22 cellular contexts compared by ENCODE assay signal in the genomic region with DNA sequence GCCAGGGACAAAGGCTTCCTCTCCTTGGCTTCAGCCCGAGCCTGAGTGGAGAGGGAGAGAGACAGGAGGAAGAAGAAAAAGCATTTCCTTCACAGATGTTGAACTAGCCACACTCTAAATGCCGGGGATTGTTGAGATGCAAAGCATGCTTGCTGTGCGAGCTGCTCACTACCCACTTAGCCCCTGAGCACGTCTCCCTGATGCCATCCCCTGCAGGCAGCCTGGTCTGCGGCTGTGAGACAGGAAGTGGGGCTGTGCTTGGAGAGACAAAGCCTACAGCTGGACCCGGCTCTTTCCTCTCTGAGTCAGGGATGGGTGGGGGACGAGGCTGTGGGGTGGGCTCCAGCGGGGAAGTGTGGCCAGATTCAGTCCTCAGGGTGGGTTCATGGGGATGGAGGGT. TPM values are rescaled to one million over a fixed set of nuclear protein-coding genes. Genes with fewer than 3 reads are reported as not detected.
DNase-seq lines count a peak whose midpoint lies in the region; ATAC-seq, FAIRE-seq and TF ChIP-seq lines count a peak whose summit lies in the region.
"Had no signal": no experiment of that assay in that cellular context is flagged by ENCODE, and none has a peak within 500 bp of the region (broad histone marks: within the 10 kb centered on the region; RNA-seq: fewer than 3 reads in every experiment).

No MANE protein-coding gene starts in this region.

- H3K9me3 ChIP-seq in mesodermal cell (ENCODE audit: control insufficient read depth, low read length), result no peaks in the 10 kb centered on the region
- H3K9me3 ChIP-seq: HAP-1, upper lobe of left lung had no signal

- no peaks in the 10 kb centered on the region for H3K36me3 Mint-ChIP-seq in WTC11

- H3K27me3 Mint-ChIP-seq in WTC11 (ENCODE audit: low read depth), result peaks cover 6% of the 10 kb centered on the region

- no peak overlapping the region for H3K27ac Mint-ChIP-seq in WTC11
- H3K27ac Mint-ChIP-seq: CD4-positive, alpha-beta memory T cell had no signal

- WGBS in mesodermal cell (ENCODE audit: insufficient coverage in 2 of 2), 2 experiments, result 30 to 37% methylated on average over 3 to 6 of the region's 8 CpGs

- peak; percentile 87 for FAIRE-seq in HTR-8/SVneo (lab: Jason Lieb, UNC)

- H3K4me3 ChIP-seq in BJ (ENCODE audit: low read depth, low read length) (no peak overlapping the region), mesodermal cell (ENCODE audit: extremely low read depth, insufficient read depth, low read length, poor library complexity, severe bottlenecking) (no peak overlapping the region)
- H3K4me3 ChIP-seq: dorsolateral prefrontal cortex, HAP-1, upper lobe of left lung had no signal

- POLR2A ChIA-PET in BJ (lab: Charles Lee), result no interaction called here
- POLR2A ChIA-PET in WTC11 (lab: Charles Lee), result no interaction called here

- H3K4me3 Mint-ChIP-seq in WTC11, result no peak overlapping the region
- H3K4me3 Mint-ChIP-seq: CD4-positive, alpha-beta memory T cell had no signal

- 0 out of 2 replicates have a peak, but pooled peaks have one; percentile 6 for TF ChIP-seq CTCF in BJ (IDR thresholded peaks at IDR 0.05; ENCODE audit: insufficient read depth, low read depth, low read length)
- no peak for TF ChIP-seq CTCF in WTC11 (IDR thresholded peaks at IDR 0.05)

- H3K4me1 Mint-ChIP-seq in WTC11, result peaks cover 22% of the 10 kb centered on the region
- H3K4me1 Mint-ChIP-seq: CD4-positive, alpha-beta memory T cell had no signal

- DNase-seq in BJ (ENCODE audit: low read depth) (peak; percentile 58), HTR-8/SVneo (ENCODE audit: insufficient read length, low spot score) (peak; percentile 64), WTC11 (ENCODE audit: low spot score) (no peak), DMS114 treated with DMSO at 0.1 percent for 48 hours (lab: John Stamatoyannopoulos, UW; ENCODE audit: unreplicated experiment) (no peak)
- no peak for DNase-seq in activated effector memory CD4-positive, alpha-beta T cell treated with anti-CD3 and anti-CD28 coated beads, Interleukin-2, amount 50 U/mL, for 16 hours
- DNase-seq: activated CD4-positive, alpha-beta T cell treated with anti-CD3 and anti-CD28 coated beads for 1 hour; activated T-cell treated with anti-CD3 and anti-CD28 coated beads, Interleukin-2, amount 50 U/mL, for 48 hours; anterior cingulate cortex; CD4-positive, alpha-beta memory T cell; dorsolateral prefrontal cortex; midbrain; MM.1S; NCI-H2227 treated with DMSO at 0.1 percent for 48 hours; OCI-M1; stimulated activated CD4-positive, alpha-beta T cell treated with anti-CD3 and anti-CD28 coated beads, Interleukin-1b, Interleukin-23, amount 100 ng/mL, for 48 hours; T-helper 1 cell; upper lobe of left lung had no signal

- peak; percentile 63 for ATAC-seq in WTC11
- ATAC-seq in GM18861 (IDR thresholded peaks at IDR 0.05; ENCODE audit: unreplicated experiment), result no peak
- no peak for ATAC-seq in GM19467 (IDR thresholded peaks at IDR 0.05; ENCODE audit: unreplicated experiment)

- peaks cover 38% of the 10 kb centered on the region for H3K4me1 ChIP-seq in mesodermal cell (ENCODE audit: control insufficient read depth, insufficient read depth, low read length, poor library complexity, severe bottlenecking)
- H3K4me1 ChIP-seq: HAP-1, upper lobe of left lung had no signal

- no peaks in the 10 kb centered on the region for H3K36me3 ChIP-seq in BJ (ENCODE audit: control insufficient read depth, insufficient read depth, low read length)
- H3K36me3 ChIP-seq in mesodermal cell (ENCODE audit: control insufficient read depth, insufficient read depth, low read length), result no peaks in the 10 kb centered on the region
- H3K36me3 ChIP-seq: HAP-1, upper lobe of left lung had no signal

- peak overlapping the region; percentile 1 for H3K27ac ChIP-seq in mesodermal cell (ENCODE audit: low read depth, low read length, severe bottlenecking)
- H3K27ac ChIP-seq: dorsolateral prefrontal cortex, HL-60, upper lobe of left lung had no signal

- no peaks in the 10 kb centered on the region for H3K9me3 Mint-ChIP-seq in WTC11
- H3K9me3 Mint-ChIP-seq: CD4-positive, alpha-beta memory T cell had no signal

- CTCF ChIA-PET in BJ (lab: Yijun Ruan, JAX) (interaction anchor here (0.6 to 3.8 kb wide), 4 partner anchors 11 to 399 kb away, joined by 3 to 16 read pairs (median 9); no protein-coding TSS in a partner anchor), WTC11 (lab: Charles Lee) (interaction anchor here (1.0 to 1.8 kb wide), 3 partner anchors 9 to 77 kb away, joined by 3 to 14 read pairs (median 8); no protein-coding TSS in a partner anchor)

- peaks cover 6% of the 10 kb centered on the region for H3K27me3 ChIP-seq in BJ (ENCODE audit: control insufficient read depth, insufficient read depth, low read length)
- H3K27me3 ChIP-seq: upper lobe of left lung had no signal

TF ChIP-seq in WTC11, 78 proteins besides CTCF, POLR2A, EP300 and RAD21 (continues in another document):
- TF ChIP-seq, protein P1, sequence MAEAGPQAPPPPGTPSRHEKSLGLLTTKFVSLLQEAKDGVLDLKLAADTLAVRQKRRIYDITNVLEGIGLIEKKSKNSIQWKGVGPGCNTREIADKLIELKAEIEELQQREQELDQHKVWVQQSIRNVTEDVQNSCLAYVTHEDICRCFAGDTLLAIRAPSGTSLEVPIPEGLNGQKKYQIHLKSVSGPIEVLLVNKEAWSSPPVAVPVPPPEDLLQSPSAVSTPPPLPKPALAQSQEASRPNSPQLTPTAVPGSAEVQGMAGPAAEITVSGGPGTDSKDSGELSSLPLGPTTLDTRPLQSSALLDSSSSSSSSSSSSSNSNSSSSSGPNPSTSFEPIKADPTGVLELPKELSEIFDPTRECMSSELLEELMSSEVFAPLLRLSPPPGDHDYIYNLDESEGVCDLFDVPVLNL (CRISPR knock-in tag; IDR thresholded peaks at IDR 0.05; ENCODE audit: borderline replicate concordance, low read depth), result no peak
- TF ChIP-seq NR1H2 (CRISPR knock-in tag; IDR thresholded peaks at IDR 0.05) (no peak), OVOL2 (CRISPR knock-in tag; IDR thresholded peaks at IDR 0.05; ENCODE audit: borderline replicate concordance) (no peak), SOX15 (CRISPR knock-in tag; IDR thresholded peaks at IDR 0.05) (no peak), MYBL2 (CRISPR knock-in tag; IDR thresholded peaks at IDR 0.05) (no peak), FOXP1 (CRISPR knock-in tag; IDR thresholded peaks at IDR 0.05; ENCODE audit: borderline replicate concordance) (no peak)
- TF ChIP-seq, protein P2, sequence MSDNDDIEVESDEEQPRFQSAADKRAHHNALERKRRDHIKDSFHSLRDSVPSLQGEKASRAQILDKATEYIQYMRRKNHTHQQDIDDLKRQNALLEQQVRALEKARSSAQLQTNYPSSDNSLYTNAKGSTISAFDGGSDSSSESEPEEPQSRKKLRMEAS (CRISPR knock-in tag; IDR thresholded peaks at IDR 0.05), result no peak
- TF ChIP-seq, protein P3, sequence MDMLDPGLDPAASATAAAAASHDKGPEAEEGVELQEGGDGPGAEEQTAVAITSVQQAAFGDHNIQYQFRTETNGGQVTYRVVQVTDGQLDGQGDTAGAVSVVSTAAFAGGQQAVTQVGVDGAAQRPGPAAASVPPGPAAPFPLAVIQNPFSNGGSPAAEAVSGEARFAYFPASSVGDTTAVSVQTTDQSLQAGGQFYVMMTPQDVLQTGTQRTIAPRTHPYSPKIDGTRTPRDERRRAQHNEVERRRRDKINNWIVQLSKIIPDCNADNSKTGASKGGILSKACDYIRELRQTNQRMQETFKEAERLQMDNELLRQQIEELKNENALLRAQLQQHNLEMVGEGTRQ (CRISPR knock-in tag; IDR thresholded peaks at IDR 0.05), result no peak
- TF ChIP-seq, protein P4, sequence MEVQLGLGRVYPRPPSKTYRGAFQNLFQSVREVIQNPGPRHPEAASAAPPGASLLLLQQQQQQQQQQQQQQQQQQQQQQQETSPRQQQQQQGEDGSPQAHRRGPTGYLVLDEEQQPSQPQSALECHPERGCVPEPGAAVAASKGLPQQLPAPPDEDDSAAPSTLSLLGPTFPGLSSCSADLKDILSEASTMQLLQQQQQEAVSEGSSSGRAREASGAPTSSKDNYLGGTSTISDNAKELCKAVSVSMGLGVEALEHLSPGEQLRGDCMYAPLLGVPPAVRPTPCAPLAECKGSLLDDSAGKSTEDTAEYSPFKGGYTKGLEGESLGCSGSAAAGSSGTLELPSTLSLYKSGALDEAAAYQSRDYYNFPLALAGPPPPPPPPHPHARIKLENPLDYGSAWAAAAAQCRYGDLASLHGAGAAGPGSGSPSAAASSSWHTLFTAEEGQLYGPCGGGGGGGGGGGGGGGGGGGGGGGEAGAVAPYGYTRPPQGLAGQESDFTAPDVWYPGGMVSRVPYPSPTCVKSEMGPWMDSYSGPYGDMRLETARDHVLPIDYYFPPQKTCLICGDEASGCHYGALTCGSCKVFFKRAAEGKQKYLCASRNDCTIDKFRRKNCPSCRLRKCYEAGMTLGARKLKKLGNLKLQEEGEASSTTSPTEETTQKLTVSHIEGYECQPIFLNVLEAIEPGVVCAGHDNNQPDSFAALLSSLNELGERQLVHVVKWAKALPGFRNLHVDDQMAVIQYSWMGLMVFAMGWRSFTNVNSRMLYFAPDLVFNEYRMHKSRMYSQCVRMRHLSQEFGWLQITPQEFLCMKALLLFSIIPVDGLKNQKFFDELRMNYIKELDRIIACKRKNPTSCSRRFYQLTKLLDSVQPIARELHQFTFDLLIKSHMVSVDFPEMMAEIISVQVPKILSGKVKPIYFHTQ (CRISPR knock-in tag; IDR thresholded peaks at IDR 0.05), result no peak
- TF ChIP-seq, protein P5, sequence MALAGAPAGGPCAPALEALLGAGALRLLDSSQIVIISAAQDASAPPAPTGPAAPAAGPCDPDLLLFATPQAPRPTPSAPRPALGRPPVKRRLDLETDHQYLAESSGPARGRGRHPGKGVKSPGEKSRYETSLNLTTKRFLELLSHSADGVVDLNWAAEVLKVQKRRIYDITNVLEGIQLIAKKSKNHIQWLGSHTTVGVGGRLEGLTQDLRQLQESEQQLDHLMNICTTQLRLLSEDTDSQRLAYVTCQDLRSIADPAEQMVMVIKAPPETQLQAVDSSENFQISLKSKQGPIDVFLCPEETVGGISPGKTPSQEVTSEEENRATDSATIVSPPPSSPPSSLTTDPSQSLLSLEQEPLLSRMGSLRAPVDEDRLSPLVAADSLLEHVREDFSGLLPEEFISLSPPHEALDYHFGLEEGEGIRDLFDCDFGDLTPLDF (CRISPR knock-in tag; IDR thresholded peaks at IDR 0.05), result no peak

RNA-seq across cellular contexts. Expression of a gene that starts 13.7 kb away (rescaled TPM):
- not detected in 2 replicates for polyA plus RNA-seq in BJ (2011; rRNA removed)
- not detected in 2 replicates for polyA minus RNA-seq in BJ (2011; rRNA and poly(A)+ RNA removed)
- 0.41 to 0.87 TPM (median 0.44 TPM) in 3 replicates for total RNA-seq in WTC11 (2021)
- 8.2 TPM for polyA plus RNA-seq in mesodermal cell (2013, experiment 1 of 2)
- polyA plus RNA-seq in mesodermal cell (2013, experiment 2 of 2), result 5.9 TPM
- total RNA-seq: CD4-positive, alpha-beta memory T cell had no signal
- polyA plus RNA-seq: CD4-positive, alpha-beta memory T cell had no signal

RNA-seq across cellular contexts. Expression of a gene that starts 46.6 kb away (rescaled TPM):
- 2.8 TPM in 2 replicates for polyA plus RNA-seq in BJ (2011; rRNA removed)
- polyA minus RNA-seq in BJ (2011; rRNA and poly(A)+ RNA removed), result 1.3 and 1.8 TPM in 2 replicates
- 6.5 to 14.1 TPM (median 6.7 TPM) in 3 replicates for total RNA-seq in WTC11 (2021)
- polyA plus RNA-seq in mesodermal cell (2013, experiment 1 of 2), result 17.7 TPM
- 14.9 TPM for polyA plus RNA-seq in mesodermal cell (2013, experiment 2 of 2)
- total RNA-seq: CD4-positive, alpha-beta memory T cell had no signal
- polyA plus RNA-seq: CD4-positive, alpha-beta memory T cell had no signal

RNA-seq across cellular contexts. Expression of a gene that starts 57.9 kb away (rescaled TPM):
- 72.8 and 82.0 TPM in 2 replicates for polyA plus RNA-seq in BJ (2011; rRNA removed)
- polyA minus RNA-seq in BJ (2011; rRNA and poly(A)+ RNA removed), result 47.1 and 70.7 TPM in 2 replicates
- 37.6 to 45.8 TPM (median 40.1 TPM) in 3 replicates for total RNA-seq in WTC11 (2021)
- 67.5 TPM for polyA plus RNA-seq in mesodermal cell (2013, experiment 1 of 2)
- 46.0 TPM for polyA plus RNA-seq in mesodermal cell (2013, experiment 2 of 2)

Comparison
In these comparisons a context has a peak if more than half of its experiments do, and no peak if none do; other contexts are left out.
1. DNase-seq: peak in BJ (single experiment) and HTR-8/SVneo (single experiment); none in WTC11 (single experiment), activated effector memory CD4-positive, alpha-beta T cell treated with anti-CD3 and anti-CD28 coated beads, Interleukin-2, amount 50 U/mL, for 16 hours (single experiment) and DMS114 treated with DMSO at 0.1 percent for 48 hours (single experiment).